Comparison of ENCODE assay signal across 2 cellular contexts in the genomic region with DNA sequence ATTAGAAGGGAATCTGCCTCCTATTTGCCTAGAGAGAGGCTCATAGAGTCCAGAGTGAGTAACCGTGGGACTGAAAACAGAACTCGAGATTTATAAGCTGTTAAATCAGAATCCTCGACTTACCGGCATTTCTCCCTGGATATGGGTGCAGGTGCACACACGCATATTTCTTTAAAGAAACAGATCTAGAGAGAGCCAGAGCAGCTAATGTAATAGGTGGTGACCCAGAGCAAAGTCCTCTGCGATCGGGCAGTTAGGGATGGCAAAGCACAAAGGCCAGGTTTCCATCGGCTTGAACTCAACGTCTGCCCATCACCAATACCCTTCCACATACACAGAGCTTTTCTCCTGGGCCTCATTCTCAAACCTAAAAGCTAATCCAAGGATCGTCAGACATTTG.
TF ChIP-seq lines count a peak whose summit lies in the region.

No MANE protein-coding gene starts in this region.

TF ChIP-seq in WTC11, 78 proteins besides CTCF, POLR2A, EP300 and RAD21 (continues in another document):
- TF ChIP-seq, protein P1, sequence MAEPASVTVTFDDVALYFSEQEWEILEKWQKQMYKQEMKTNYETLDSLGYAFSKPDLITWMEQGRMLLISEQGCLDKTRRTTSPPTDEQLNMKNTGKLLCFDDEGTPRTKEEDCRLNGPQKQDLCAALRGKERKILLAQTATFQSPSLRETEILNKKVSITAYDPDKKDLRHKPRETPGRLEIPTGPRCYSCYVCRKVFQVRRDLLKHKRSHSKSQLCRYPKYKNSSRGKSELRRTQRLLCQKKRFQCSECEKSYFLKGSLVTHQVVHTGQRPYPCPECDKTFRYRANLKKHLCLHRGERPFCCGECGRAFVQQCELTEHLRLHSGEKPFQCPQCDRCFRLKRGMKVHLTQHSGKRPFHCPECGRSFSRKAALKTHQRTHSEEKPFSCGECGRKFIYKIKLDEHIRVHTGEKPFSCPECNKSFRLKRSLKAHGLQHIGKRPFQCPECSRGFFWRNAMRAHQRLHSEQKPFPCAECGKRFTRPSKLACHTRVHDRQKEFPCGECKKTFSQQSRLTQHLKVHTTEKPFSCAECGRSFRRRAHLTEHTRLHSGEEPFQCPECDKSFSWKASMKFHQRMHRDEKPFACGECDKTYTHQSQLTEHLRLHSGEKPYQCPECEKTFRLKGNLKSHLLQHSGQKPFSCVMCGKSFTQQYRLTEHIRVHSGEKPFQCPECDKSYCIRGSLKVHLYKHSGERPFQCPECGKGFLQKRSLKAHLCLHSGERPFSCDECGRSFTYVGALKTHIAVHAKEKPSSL (CRISPR knock-in tag; conservative IDR thresholded peaks at IDR 0.05), result no peak
- TF ChIP-seq ETV6 (CRISPR knock-in tag; IDR thresholded peaks at IDR 0.05), result no peak
- no peak for TF ChIP-seq CBFB (CRISPR knock-in tag; IDR thresholded peaks at IDR 0.05; ENCODE audit: low read depth)
- TF ChIP-seq IRF2 (CRISPR knock-in tag; IDR thresholded peaks at IDR 0.05; ENCODE audit: borderline replicate concordance, low read depth), result no peak
- no peak for TF ChIP-seq GABPB1 (CRISPR knock-in tag; IDR thresholded peaks at IDR 0.05)
- no peak for TF ChIP-seq JUN (CRISPR knock-in tag; IDR thresholded peaks at IDR 0.05)
- TF ChIP-seq, protein P2, sequence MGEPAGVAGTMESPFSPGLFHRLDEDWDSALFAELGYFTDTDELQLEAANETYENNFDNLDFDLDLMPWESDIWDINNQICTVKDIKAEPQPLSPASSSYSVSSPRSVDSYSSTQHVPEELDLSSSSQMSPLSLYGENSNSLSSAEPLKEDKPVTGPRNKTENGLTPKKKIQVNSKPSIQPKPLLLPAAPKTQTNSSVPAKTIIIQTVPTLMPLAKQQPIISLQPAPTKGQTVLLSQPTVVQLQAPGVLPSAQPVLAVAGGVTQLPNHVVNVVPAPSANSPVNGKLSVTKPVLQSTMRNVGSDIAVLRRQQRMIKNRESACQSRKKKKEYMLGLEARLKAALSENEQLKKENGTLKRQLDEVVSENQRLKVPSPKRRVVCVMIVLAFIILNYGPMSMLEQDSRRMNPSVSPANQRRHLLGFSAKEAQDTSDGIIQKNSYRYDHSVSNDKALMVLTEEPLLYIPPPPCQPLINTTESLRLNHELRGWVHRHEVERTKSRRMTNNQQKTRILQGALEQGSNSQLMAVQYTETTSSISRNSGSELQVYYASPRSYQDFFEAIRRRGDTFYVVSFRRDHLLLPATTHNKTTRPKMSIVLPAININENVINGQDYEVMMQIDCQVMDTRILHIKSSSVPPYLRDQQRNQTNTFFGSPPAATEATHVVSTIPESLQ (CRISPR knock-in tag; IDR thresholded peaks at IDR 0.05), result no peak
- TF ChIP-seq MYBL2 (CRISPR knock-in tag; IDR thresholded peaks at IDR 0.05), result no peak
- TF ChIP-seq, protein P3, sequence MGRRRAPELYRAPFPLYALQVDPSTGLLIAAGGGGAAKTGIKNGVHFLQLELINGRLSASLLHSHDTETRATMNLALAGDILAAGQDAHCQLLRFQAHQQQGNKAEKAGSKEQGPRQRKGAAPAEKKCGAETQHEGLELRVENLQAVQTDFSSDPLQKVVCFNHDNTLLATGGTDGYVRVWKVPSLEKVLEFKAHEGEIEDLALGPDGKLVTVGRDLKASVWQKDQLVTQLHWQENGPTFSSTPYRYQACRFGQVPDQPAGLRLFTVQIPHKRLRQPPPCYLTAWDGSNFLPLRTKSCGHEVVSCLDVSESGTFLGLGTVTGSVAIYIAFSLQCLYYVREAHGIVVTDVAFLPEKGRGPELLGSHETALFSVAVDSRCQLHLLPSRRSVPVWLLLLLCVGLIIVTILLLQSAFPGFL (CRISPR knock-in tag; IDR thresholded peaks at IDR 0.05; ENCODE audit: borderline replicate concordance), result no peak
- TF ChIP-seq, protein P4, sequence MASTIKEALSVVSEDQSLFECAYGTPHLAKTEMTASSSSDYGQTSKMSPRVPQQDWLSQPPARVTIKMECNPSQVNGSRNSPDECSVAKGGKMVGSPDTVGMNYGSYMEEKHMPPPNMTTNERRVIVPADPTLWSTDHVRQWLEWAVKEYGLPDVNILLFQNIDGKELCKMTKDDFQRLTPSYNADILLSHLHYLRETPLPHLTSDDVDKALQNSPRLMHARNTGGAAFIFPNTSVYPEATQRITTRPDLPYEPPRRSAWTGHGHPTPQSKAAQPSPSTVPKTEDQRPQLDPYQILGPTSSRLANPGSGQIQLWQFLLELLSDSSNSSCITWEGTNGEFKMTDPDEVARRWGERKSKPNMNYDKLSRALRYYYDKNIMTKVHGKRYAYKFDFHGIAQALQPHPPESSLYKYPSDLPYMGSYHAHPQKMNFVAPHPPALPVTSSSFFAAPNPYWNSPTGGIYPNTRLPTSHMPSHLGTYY (CRISPR knock-in tag; IDR thresholded peaks at IDR 0.05), result no peak
- TF ChIP-seq ZNF416 (CRISPR knock-in tag; IDR thresholded peaks at IDR 0.05), result no peak
- TF ChIP-seq, protein P5, sequence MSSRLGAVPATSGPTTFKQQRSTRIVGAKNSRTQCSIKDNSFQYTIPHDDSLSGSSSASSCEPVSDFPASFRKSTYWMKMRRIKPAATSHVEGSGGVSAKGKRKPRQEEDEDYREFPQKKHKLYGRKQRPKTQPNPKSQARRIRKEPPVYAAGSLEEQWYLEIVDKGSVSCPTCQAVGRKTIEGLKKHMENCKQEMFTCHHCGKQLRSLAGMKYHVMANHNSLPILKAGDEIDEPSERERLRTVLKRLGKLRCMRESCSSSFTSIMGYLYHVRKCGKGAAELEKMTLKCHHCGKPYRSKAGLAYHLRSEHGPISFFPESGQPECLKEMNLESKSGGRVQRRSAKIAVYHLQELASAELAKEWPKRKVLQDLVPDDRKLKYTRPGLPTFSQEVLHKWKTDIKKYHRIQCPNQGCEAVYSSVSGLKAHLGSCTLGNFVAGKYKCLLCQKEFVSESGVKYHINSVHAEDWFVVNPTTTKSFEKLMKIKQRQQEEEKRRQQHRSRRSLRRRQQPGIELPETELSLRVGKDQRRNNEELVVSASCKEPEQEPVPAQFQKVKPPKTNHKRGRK (CRISPR knock-in tag; IDR thresholded peaks at IDR 0.05; ENCODE audit: borderline replicate concordance), result no peak
- TF ChIP-seq, protein P6, sequence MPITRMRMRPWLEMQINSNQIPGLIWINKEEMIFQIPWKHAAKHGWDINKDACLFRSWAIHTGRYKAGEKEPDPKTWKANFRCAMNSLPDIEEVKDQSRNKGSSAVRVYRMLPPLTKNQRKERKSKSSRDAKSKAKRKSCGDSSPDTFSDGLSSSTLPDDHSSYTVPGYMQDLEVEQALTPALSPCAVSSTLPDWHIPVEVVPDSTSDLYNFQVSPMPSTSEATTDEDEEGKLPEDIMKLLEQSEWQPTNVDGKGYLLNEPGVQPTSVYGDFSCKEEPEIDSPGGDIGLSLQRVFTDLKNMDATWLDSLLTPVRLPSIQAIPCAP (CRISPR knock-in tag; IDR thresholded peaks at IDR 0.05), result no peak
- TF ChIP-seq, protein P7, sequence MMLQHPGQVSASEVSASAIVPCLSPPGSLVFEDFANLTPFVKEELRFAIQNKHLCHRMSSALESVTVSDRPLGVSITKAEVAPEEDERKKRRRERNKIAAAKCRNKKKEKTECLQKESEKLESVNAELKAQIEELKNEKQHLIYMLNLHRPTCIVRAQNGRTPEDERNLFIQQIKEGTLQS (CRISPR knock-in tag; conservative IDR thresholded peaks at IDR 0.05), result no peak
- no peak for TF ChIP-seq PRRX2 (CRISPR knock-in tag; IDR thresholded peaks at IDR 0.05)

TF ChIP-seq in HepG2, 621 proteins besides CTCF, POLR2A, EP300 and RAD21 (continues in another document):
- TF ChIP-seq NR2C2 (CRISPR knock-in tag; IDR thresholded peaks at IDR 0.05; ENCODE audit: borderline replicate concordance), result 0 out of 2 replicates have a peak, but pooled peaks have one; percentile 27
- no peak for TF ChIP-seq ELF1 (CRISPR knock-in tag; IDR thresholded peaks at IDR 0.05)
- TF ChIP-seq, protein P8, sequence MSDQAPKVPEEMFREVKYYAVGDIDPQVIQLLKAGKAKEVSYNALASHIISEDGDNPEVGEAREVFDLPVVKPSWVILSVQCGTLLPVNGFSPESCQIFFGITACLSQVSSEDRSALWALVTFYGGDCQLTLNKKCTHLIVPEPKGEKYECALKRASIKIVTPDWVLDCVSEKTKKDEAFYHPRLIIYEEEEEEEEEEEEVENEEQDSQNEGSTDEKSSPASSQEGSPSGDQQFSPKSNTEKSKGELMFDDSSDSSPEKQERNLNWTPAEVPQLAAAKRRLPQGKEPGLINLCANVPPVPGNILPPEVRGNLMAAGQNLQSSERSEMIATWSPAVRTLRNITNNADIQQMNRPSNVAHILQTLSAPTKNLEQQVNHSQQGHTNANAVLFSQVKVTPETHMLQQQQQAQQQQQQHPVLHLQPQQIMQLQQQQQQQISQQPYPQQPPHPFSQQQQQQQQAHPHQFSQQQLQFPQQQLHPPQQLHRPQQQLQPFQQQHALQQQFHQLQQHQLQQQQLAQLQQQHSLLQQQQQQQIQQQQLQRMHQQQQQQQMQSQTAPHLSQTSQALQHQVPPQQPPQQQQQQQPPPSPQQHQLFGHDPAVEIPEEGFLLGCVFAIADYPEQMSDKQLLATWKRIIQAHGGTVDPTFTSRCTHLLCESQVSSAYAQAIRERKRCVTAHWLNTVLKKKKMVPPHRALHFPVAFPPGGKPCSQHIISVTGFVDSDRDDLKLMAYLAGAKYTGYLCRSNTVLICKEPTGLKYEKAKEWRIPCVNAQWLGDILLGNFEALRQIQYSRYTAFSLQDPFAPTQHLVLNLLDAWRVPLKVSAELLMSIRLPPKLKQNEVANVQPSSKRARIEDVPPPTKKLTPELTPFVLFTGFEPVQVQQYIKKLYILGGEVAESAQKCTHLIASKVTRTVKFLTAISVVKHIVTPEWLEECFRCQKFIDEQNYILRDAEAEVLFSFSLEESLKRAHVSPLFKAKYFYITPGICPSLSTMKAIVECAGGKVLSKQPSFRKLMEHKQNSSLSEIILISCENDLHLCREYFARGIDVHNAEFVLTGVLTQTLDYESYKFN (CRISPR knock-in tag; conservative IDR thresholded peaks at IDR 0.05), result peak; percentile 29; the same call in 1 of the 2 replicates
- TF ChIP-seq, protein P9, sequence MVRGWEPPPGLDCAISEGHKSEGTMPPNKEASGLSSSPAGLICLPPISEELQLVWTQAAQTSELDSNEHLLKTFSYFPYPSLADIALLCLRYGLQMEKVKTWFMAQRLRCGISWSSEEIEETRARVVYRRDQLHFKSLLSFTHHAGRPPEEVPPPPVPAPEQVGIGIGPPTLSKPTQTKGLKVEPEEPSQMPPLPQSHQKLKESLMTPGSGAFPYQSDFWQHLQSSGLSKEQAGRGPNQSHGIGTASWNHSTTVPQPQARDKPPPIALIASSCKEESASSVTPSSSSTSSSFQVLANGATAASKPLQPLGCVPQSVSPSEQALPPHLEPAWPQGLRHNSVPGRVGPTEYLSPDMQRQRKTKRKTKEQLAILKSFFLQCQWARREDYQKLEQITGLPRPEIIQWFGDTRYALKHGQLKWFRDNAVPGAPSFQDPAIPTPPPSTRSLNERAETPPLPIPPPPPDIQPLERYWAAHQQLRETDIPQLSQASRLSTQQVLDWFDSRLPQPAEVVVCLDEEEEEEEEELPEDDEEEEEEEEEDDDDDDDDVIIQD (CRISPR knock-in tag; IDR thresholded peaks at IDR 0.05; ENCODE audit: low read depth), result peak; percentile 15; the same call in 1 of the 2 replicates
- 0 out of 2 replicates have a peak, but pooled peaks have one; percentile 22 for TF ChIP-seq HDAC1 (CRISPR knock-in tag; IDR thresholded peaks at IDR 0.05)
- TF ChIP-seq ZNF607 (CRISPR knock-in tag; IDR thresholded peaks at IDR 0.05; ENCODE audit: borderline replicate concordance), result no peak
- peak; percentile 18; the same call in 1 of the 2 replicates for TF ChIP-seq ZNF501 (CRISPR knock-in tag; IDR thresholded peaks at IDR 0.05)
- TF ChIP-seq, protein P10, sequence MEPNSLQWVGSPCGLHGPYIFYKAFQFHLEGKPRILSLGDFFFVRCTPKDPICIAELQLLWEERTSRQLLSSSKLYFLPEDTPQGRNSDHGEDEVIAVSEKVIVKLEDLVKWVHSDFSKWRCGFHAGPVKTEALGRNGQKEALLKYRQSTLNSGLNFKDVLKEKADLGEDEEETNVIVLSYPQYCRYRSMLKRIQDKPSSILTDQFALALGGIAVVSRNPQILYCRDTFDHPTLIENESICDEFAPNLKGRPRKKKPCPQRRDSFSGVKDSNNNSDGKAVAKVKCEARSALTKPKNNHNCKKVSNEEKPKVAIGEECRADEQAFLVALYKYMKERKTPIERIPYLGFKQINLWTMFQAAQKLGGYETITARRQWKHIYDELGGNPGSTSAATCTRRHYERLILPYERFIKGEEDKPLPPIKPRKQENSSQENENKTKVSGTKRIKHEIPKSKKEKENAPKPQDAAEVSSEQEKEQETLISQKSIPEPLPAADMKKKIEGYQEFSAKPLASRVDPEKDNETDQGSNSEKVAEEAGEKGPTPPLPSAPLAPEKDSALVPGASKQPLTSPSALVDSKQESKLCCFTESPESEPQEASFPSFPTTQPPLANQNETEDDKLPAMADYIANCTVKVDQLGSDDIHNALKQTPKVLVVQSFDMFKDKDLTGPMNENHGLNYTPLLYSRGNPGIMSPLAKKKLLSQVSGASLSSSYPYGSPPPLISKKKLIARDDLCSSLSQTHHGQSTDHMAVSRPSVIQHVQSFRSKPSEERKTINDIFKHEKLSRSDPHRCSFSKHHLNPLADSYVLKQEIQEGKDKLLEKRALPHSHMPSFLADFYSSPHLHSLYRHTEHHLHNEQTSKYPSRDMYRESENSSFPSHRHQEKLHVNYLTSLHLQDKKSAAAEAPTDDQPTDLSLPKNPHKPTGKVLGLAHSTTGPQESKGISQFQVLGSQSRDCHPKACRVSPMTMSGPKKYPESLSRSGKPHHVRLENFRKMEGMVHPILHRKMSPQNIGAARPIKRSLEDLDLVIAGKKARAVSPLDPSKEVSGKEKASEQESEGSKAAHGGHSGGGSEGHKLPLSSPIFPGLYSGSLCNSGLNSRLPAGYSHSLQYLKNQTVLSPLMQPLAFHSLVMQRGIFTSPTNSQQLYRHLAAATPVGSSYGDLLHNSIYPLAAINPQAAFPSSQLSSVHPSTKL (CRISPR knock-in tag; IDR thresholded peaks at IDR 0.05), result peak; percentile 41; the same call in 1 of the 2 replicates
- TF ChIP-seq, protein P11, sequence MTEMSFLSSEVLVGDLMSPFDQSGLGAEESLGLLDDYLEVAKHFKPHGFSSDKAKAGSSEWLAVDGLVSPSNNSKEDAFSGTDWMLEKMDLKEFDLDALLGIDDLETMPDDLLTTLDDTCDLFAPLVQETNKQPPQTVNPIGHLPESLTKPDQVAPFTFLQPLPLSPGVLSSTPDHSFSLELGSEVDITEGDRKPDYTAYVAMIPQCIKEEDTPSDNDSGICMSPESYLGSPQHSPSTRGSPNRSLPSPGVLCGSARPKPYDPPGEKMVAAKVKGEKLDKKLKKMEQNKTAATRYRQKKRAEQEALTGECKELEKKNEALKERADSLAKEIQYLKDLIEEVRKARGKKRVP (CRISPR knock-in tag; IDR thresholded peaks at IDR 0.05), result no peak
- TF ChIP-seq NR2F2 (IDR thresholded peaks at IDR 0.05; ENCODE audit: borderline replicate concordance, low read depth), result peak; percentile 59; the same call in 1 of the 2 replicates
- TF ChIP-seq, protein P5 (CRISPR knock-in tag; IDR thresholded peaks at IDR 0.05), result no peak
